ENCODE assay signal across 18 cellular contexts in the genomic region with DNA sequence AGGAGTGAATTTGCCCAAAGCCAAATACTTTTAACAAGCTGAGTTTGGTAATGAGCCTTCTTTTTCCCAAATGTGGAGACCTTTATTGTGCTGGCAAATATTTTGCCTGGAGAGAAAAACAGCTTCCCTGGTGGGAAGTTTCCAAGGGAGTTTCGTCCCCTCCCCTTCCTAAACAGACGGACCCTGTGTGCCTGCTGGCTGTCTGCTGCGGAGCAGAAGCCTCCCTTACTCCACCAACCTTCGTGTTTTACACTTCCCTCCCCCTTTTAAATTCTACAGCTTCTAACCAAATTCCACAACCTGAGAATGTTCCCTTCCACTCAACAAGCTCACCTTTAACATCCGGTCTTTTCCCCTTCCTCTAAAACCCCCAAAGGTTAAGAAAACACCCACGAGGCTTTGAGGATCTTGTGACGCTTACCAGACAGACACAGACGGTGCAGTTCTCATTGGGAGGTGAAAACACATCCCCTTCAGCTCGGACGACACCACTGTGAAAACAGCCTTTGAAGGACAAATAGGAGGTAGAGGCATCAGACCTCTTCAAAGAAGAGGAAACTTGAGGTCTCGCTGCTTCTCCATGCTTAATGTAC. TPM values are rescaled to one million over a fixed set of nuclear protein-coding genes. Genes with fewer than 3 reads are reported as not detected.
A peak's percentile ranks its signal among the peaks of the same experiment; 100 is the strongest.
DNase-seq lines count a peak whose midpoint lies in the region; ATAC-seq and TF ChIP-seq lines count a peak whose summit lies in the region.
"Had no signal": no experiment of that assay in that cellular context is flagged by ENCODE, and none has a peak within 500 bp of the region (broad histone marks: within the 10 kb centered on the region; RNA-seq: fewer than 3 reads in every experiment).

No MANE protein-coding gene starts in this region.

- peaks cover 2% of the 10 kb centered on the region; the same call in 1 of the 2 replicates for H3K27me3 Mint-ChIP-seq in WTC11 (ENCODE audit: low read depth)
- H3K27me3 Mint-ChIP-seq in osteocyte (ENCODE audit: unreplicated experiment): no peaks in the 10 kb centered on the region

- H3K9me3 Mint-ChIP-seq in WTC11 (no peaks in the 10 kb centered on the region), osteocyte (ENCODE audit: unreplicated experiment) (no peaks in the 10 kb centered on the region)
- H3K9me3 Mint-ChIP-seq: CD8-positive, alpha-beta T cell had no signal

- TF ChIP-seq POLR2A in lower leg skin (IDR thresholded peaks at IDR 0.05): no peak

- POLR2A ChIA-PET in WTC11 (lab: Charles Lee): no interaction called here

- H3K4me1 Mint-ChIP-seq in WTC11: peaks cover 31% of the 10 kb centered on the region
- peaks cover 17% of the 10 kb centered on the region for H3K4me1 Mint-ChIP-seq in osteocyte (ENCODE audit: unreplicated experiment)

- intact Hi-C loops in lower leg skin (cut with DNase I; ENCODE audit: low total_unique reads): no loop called here
- intact Hi-C loops in head of caudate nucleus (cut with DNase I): no loop called here

- H3K36me3 Mint-ChIP-seq in WTC11 (peaks cover 14% of the 10 kb centered on the region), osteocyte (ENCODE audit: unreplicated experiment) (peaks cover 16% of the 10 kb centered on the region)
- H3K36me3 Mint-ChIP-seq: CD8-positive, alpha-beta T cell had no signal

- H3K4me3 ChIP-seq in lower leg skin (ENCODE audit: low read depth, poor library complexity, severe bottlenecking): no peak overlapping the region
- H3K4me3 ChIP-seq: K562 had no signal

- no peak for ATAC-seq in WTC11
- ATAC-seq: CD8-positive, alpha-beta T cell; HCT116; K562; Panc1 had no signal

- CTCF ChIA-PET in WTC11 (lab: Charles Lee): interaction anchor here (0.8 to 1.2 kb wide), 4 partner anchors 14 to 107 kb away, joined by 3 to 5 read pairs (median 3); no protein-coding TSS in a partner anchor

- DNase-seq in ELF-1 (ENCODE audit: low read depth, low spot score) (peak; percentile 68), WTC11 (ENCODE audit: low spot score) (no peak), left kidney (ENCODE audit: low read depth, low spot score) (peak; percentile 61), osteocyte (ENCODE audit: extremely low spot score, unreplicated experiment) (no peak), lower leg skin (ENCODE audit: low spot score in 2 of 2) (no peak), NCI-H1436 treated with DMSO at 0.1 percent for 48 hours (lab: John Stamatoyannopoulos, UW) (no peak), head of caudate nucleus (no peak)
- DNase-seq: AML-193; CD8-positive, alpha-beta T cell; DMS79 treated with DMSO at 0.1 percent for 48 hours; GDM1; NCI-H1048; NCI-H1694 treated with DMSO at 0.1 percent for 48 hours; Right ventricle myocardium superior had no signal

- 50 to 51% methylated on average over 11 of the region's 11 CpGs for WGBS in lower leg skin, 2 donors

- no peak overlapping the region for H3K4me3 Mint-ChIP-seq in WTC11
- H3K4me3 Mint-ChIP-seq in osteocyte (ENCODE audit: unreplicated experiment): peak overlapping the region; percentile 14
- H3K4me3 Mint-ChIP-seq: CD8-positive, alpha-beta T cell had no signal

- TF ChIP-seq CTCF in WTC11 (IDR thresholded peaks at IDR 0.05): no peak
- no peak for TF ChIP-seq CTCF in osteocyte (IDR thresholded peaks at IDR 0.05)
- no peak for TF ChIP-seq CTCF in lower leg skin (IDR thresholded peaks at IDR 0.05)

- H3K27ac Mint-ChIP-seq in WTC11: peak overlapping the region; percentile 46; the same call in 1 of the 2 replicates
- peak overlapping the region; percentile 74 for H3K27ac Mint-ChIP-seq in osteocyte (ENCODE audit: unreplicated experiment)
- H3K27ac Mint-ChIP-seq: CD8-positive, alpha-beta T cell had no signal

TF ChIP-seq in WTC11, 78 proteins besides CTCF, POLR2A, EP300 and RAD21 (continues in another document):
- TF ChIP-seq, protein P1, sequence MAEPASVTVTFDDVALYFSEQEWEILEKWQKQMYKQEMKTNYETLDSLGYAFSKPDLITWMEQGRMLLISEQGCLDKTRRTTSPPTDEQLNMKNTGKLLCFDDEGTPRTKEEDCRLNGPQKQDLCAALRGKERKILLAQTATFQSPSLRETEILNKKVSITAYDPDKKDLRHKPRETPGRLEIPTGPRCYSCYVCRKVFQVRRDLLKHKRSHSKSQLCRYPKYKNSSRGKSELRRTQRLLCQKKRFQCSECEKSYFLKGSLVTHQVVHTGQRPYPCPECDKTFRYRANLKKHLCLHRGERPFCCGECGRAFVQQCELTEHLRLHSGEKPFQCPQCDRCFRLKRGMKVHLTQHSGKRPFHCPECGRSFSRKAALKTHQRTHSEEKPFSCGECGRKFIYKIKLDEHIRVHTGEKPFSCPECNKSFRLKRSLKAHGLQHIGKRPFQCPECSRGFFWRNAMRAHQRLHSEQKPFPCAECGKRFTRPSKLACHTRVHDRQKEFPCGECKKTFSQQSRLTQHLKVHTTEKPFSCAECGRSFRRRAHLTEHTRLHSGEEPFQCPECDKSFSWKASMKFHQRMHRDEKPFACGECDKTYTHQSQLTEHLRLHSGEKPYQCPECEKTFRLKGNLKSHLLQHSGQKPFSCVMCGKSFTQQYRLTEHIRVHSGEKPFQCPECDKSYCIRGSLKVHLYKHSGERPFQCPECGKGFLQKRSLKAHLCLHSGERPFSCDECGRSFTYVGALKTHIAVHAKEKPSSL (CRISPR knock-in tag; conservative IDR thresholded peaks at IDR 0.05): no peak
- no peak for TF ChIP-seq MAX (CRISPR knock-in tag; IDR thresholded peaks at IDR 0.05)
- TF ChIP-seq, protein P2, sequence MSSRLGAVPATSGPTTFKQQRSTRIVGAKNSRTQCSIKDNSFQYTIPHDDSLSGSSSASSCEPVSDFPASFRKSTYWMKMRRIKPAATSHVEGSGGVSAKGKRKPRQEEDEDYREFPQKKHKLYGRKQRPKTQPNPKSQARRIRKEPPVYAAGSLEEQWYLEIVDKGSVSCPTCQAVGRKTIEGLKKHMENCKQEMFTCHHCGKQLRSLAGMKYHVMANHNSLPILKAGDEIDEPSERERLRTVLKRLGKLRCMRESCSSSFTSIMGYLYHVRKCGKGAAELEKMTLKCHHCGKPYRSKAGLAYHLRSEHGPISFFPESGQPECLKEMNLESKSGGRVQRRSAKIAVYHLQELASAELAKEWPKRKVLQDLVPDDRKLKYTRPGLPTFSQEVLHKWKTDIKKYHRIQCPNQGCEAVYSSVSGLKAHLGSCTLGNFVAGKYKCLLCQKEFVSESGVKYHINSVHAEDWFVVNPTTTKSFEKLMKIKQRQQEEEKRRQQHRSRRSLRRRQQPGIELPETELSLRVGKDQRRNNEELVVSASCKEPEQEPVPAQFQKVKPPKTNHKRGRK (CRISPR knock-in tag; IDR thresholded peaks at IDR 0.05; ENCODE audit: borderline replicate concordance): no peak
- no peak for TF ChIP-seq SMAD4 (CRISPR knock-in tag; IDR thresholded peaks at IDR 0.05)
- TF ChIP-seq GTF2I (CRISPR knock-in tag; conservative IDR thresholded peaks at IDR 0.05): no peak
- TF ChIP-seq, protein P3, sequence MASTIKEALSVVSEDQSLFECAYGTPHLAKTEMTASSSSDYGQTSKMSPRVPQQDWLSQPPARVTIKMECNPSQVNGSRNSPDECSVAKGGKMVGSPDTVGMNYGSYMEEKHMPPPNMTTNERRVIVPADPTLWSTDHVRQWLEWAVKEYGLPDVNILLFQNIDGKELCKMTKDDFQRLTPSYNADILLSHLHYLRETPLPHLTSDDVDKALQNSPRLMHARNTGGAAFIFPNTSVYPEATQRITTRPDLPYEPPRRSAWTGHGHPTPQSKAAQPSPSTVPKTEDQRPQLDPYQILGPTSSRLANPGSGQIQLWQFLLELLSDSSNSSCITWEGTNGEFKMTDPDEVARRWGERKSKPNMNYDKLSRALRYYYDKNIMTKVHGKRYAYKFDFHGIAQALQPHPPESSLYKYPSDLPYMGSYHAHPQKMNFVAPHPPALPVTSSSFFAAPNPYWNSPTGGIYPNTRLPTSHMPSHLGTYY (CRISPR knock-in tag; IDR thresholded peaks at IDR 0.05): no peak
- TF ChIP-seq, protein P4, sequence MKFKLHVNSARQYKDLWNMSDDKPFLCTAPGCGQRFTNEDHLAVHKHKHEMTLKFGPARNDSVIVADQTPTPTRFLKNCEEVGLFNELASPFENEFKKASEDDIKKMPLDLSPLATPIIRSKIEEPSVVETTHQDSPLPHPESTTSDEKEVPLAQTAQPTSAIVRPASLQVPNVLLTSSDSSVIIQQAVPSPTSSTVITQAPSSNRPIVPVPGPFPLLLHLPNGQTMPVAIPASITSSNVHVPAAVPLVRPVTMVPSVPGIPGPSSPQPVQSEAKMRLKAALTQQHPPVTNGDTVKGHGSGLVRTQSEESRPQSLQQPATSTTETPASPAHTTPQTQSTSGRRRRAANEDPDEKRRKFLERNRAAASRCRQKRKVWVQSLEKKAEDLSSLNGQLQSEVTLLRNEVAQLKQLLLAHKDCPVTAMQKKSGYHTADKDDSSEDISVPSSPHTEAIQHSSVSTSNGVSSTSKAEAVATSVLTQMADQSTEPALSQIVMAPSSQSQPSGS (CRISPR knock-in tag; IDR thresholded peaks at IDR 0.05; ENCODE audit: borderline replicate concordance, low read depth): no peak
- TF ChIP-seq CDX4 (CRISPR knock-in tag; IDR thresholded peaks at IDR 0.05; ENCODE audit: borderline replicate concordance): no peak

RNA-seq across cellular contexts. Expression of gene VWCE, which starts 17.0 kb away (rescaled TPM):
- total RNA-seq in WTC11 (2021) (13.8 to 21.9 TPM (median 17.4 TPM) in 3 replicates), osteocyte (8.8 and 10.7 TPM in 2 replicates), lower leg skin (under 1 TPM in 2 of 4 donors, not detected in 2; 0.22 to 0.68 TPM)

RNA-seq across cellular contexts. Expression of gene PGA5, which starts 37.1 kb away (rescaled TPM):
- 0.16 to 0.35 TPM (median 0.30 TPM) in 3 replicates for total RNA-seq in WTC11 (2021)
- not detected in 2 replicates for total RNA-seq in osteocyte
- not detected for total RNA-seq in lower leg skin
- total RNA-seq: A673; CD8-positive, alpha-beta T cell; K562; Right ventricle myocardium superior had no signal

RNA-seq across cellular contexts. Expression of gene DDB1, which starts 54.8 kb away (rescaled TPM):
- total RNA-seq in WTC11 (2021): 270 to 316 TPM (median 295 TPM) in 3 replicates
- total RNA-seq in osteocyte: 259 and 266 TPM in 2 replicates
- total RNA-seq in lower leg skin: 100 to 1,000 TPM; 166 to 204 (median 185) TPM

RNA-seq across cellular contexts. Expression of gene TKFC, which starts 55.0 kb away (rescaled TPM):
- total RNA-seq in WTC11 (2021) (86.8 to 96.5 TPM (median 87.8 TPM) in 3 replicates), osteocyte (41.7 and 46.3 TPM in 2 replicates), lower leg skin (10 to 100 TPM; 26.6 to 37.3 (median 33.1) TPM)

RNA-seq across cellular contexts. Expression of gene PGA4, which starts 55.9 kb away (rescaled TPM):
- total RNA-seq in WTC11 (2021): 0.32 to 1.3 TPM in 2 of 3 replicates, not detected in the other
- total RNA-seq in osteocyte: not detected in 2 replicates
- 1 to 10 TPM in 1 of 4 donors, under 1 TPM in 1, not detected in 2; 0.65 to 1.5 TPM for total RNA-seq in lower leg skin
- total RNA-seq: A673; CD8-positive, alpha-beta T cell; K562 had no signal

Comparison
In these comparisons a context has a peak if more than half of its experiments do, and no peak if none do; other contexts are left out.
1. DNase-seq: peak in ELF-1 (single experiment) and left kidney (single experiment); none in WTC11 (single experiment), osteocyte (single experiment), lower leg skin (0 of 2), NCI-H1436 treated with DMSO at 0.1 percent for 48 hours (single experiment) and head of caudate nucleus (0 of 42).